19 cellular contexts compared by ENCODE assay signal in genomic region chr19:3964256-3965194, GRCh38. TPM values are rescaled to one million over a fixed set of nuclear protein-coding genes. Genes with fewer than 3 reads are reported as not detected.
"Had no signal": no experiment of that assay in that cellular context is flagged by ENCODE, and none has a peak within 500 bp of the region (broad histone marks: within the 10 kb centered on the region; RNA-seq: fewer than 3 reads in every experiment).

No MANE protein-coding gene starts in this region.

- H3K27ac ChIP-seq: hepatocyte, left lung, testis had no signal

- H3K9me3 Mint-ChIP-seq: activated naive CD8-positive, alpha-beta T cell treated with anti-CD3 and anti-CD28 coated beads, Interleukin-2, amount 10 ng/mL, durations not matched to agents 7 days and 5 days; natural killer cell treated with Interleukin-12 subunit alpha and Interleukin-12 subunit beta and Interleukin-15 and Interleukin-18, amount 100 ng/mL, for 72 hours; stimulated activated naive CD8-positive, alpha-beta T cell treated with anti-CD3 and anti-CD28 coated beads, Interleukin-15, Interleukin-2, amounts not matched to agents 100 ng/mL and 50 ng/mL, for 24 hours; T-cell had no signal

- H3K27ac Mint-ChIP-seq: activated naive CD8-positive, alpha-beta T cell treated with anti-CD3 and anti-CD28 coated beads, Interleukin-2, amount 10 ng/mL, durations not matched to agents 7 days and 5 days; natural killer cell treated with Interleukin-12 subunit alpha and Interleukin-12 subunit beta and Interleukin-15 and Interleukin-18, amount 100 ng/mL, for 72 hours; stimulated activated naive CD8-positive, alpha-beta T cell treated with anti-CD3 and anti-CD28 coated beads, Interleukin-15, Interleukin-2, amounts not matched to agents 100 ng/mL and 50 ng/mL, for 24 hours; T-cell had no signal

- H3K4me3 Mint-ChIP-seq: activated naive CD8-positive, alpha-beta T cell treated with anti-CD3 and anti-CD28 coated beads, Interleukin-2, amount 10 ng/mL, durations not matched to agents 7 days and 5 days; natural killer cell treated with Interleukin-12 subunit alpha and Interleukin-12 subunit beta and Interleukin-15 and Interleukin-18, amount 100 ng/mL, for 72 hours; stimulated activated naive CD8-positive, alpha-beta T cell treated with anti-CD3 and anti-CD28 coated beads, Interleukin-15, Interleukin-2, amounts not matched to agents 100 ng/mL and 50 ng/mL, for 24 hours; T-cell had no signal

- H3K27me3 Mint-ChIP-seq: activated naive CD8-positive, alpha-beta T cell treated with anti-CD3 and anti-CD28 coated beads, Interleukin-2, amount 10 ng/mL, durations not matched to agents 7 days and 5 days; natural killer cell treated with Interleukin-12 subunit alpha and Interleukin-12 subunit beta and Interleukin-15 and Interleukin-18, amount 100 ng/mL, for 72 hours; stimulated activated naive CD8-positive, alpha-beta T cell treated with anti-CD3 and anti-CD28 coated beads, Interleukin-15, Interleukin-2, amounts not matched to agents 100 ng/mL and 50 ng/mL, for 24 hours; T-cell had no signal

- H3K27me3 ChIP-seq: hepatocyte, left lung, testis had no signal

- ATAC-seq: activated CD4-positive, CD25-positive, alpha-beta regulatory T cell treated with anti-CD3 and anti-CD28 coated beads, Interleukin-2, amount 50 U/mL, for 24 hours; left lung; T-cell had no signal

- H3K4me3 ChIP-seq: hepatocyte, left lung, testis had no signal

- DNase-seq: activated CD4-positive, alpha-beta T cell treated with anti-CD3 and anti-CD28 coated beads, Interleukin-2, amount 50 U/mL, for 1 hour; activated CD8-positive, alpha-beta memory T cell treated with anti-CD3 and anti-CD28 coated beads for 24 hours; activated naive CD4-positive, alpha-beta T cell; activated naive CD8-positive, alpha-beta T cell treated with anti-CD3 and anti-CD28 coated beads, Interleukin-2, amount 10 ng/mL, durations not matched to agents 7 days and 5 days; cerebellar nuclear complex; effector CD8-positive, alpha-beta T cell; islet precursor cell; left lung; mesenchymal stem cell; retina; SK-N-SH; T-cell; T-helper 9 cell; testis had no signal

- H3K36me3 Mint-ChIP-seq: natural killer cell treated with Interleukin-12 subunit alpha and Interleukin-12 subunit beta and Interleukin-15 and Interleukin-18, amount 100 ng/mL, for 72 hours had no signal

- H3K9me3 ChIP-seq: left lung, SK-N-SH, testis had no signal

RNA-seq across cellular contexts. Expression of gene NMRK2, which starts 31.7 kb away (rescaled TPM):
- total RNA-seq: activated naive CD8-positive, alpha-beta T cell treated with anti-CD3 and anti-CD28 coated beads, Interleukin-2, amount 10 ng/mL, durations not matched to agents 7 days and 5 days; hepatocyte; natural killer cell treated with Interleukin-12 subunit alpha and Interleukin-12 subunit beta and Interleukin-15 and Interleukin-18, amount 100 ng/mL, for 72 hours; osteocyte; T-cell had no signal
- polyA plus RNA-seq: SK-N-SH had no signal
